In genomic region chr1:31064115-31064514, GRCh38 we compare ENCODE assay signal across 8 cellular contexts. TPM values are rescaled to one million over a fixed set of nuclear protein-coding genes. Genes with fewer than 3 reads are reported as not detected.
A peak's percentile ranks its signal among the peaks of the same experiment; 100 is the strongest.
DNase-seq lines count a peak whose midpoint lies in the region; ATAC-seq and TF ChIP-seq lines count a peak whose summit lies in the region.

No MANE protein-coding gene starts in this region.

- H3K27ac ChIP-seq in right lobe of liver (peak overlapping the region in 2 of 3 donors; percentile 95 to 96), thymus (ENCODE audit: low read depth) (no peak overlapping the region)

- H3K4me3 Mint-ChIP-seq in activated T-cell treated with anti-CD3 and anti-CD28 coated beads, Interleukin-2, amount 50 U/mL, for 24 hours = peak overlapping the region; percentile 98

- H3K36me3 ChIP-seq in right lobe of liver = peaks cover 0 to 3% (median 1%) of the 10 kb centered on the region in 4 donors
- H3K36me3 ChIP-seq in thymus (ENCODE audit: control insufficient read depth, insufficient read depth) = peaks cover 7% of the 10 kb centered on the region

- intact Hi-C loops in right lobe of liver (cut with DNase I) = no loop called here

- H3K9me3 ChIP-seq in right lobe of liver (no peaks in the 10 kb centered on the region), thymus (ENCODE audit: control insufficient read depth) (no peaks in the 10 kb centered on the region)

- no peaks in the 10 kb centered on the region for H3K27me3 Mint-ChIP-seq in activated T-cell treated with anti-CD3 and anti-CD28 coated beads, Interleukin-2, amount 50 U/mL, for 24 hours

- no peak for ATAC-seq in right lobe of liver
- ATAC-seq in GM19397 (IDR thresholded peaks at IDR 0.05; ENCODE audit: unreplicated experiment) = no peak

- no peak for DNase-seq in activated T-cell treated with anti-CD3 and anti-CD28 coated beads, Interleukin-2, amount 50 U/mL, for 24 hours
- DNase-seq in activated T-cell treated with anti-CD3 and anti-CD28 coated beads for 4 hours = no peak
- no peak for DNase-seq in astrocyte of the cerebellum (ENCODE audit: low read depth)
- no peak for DNase-seq in right lobe of liver
- no peak for DNase-seq in DMS53 treated with DMSO at 0.1 percent for 48 hours (lab: John Stamatoyannopoulos, UW; ENCODE audit: unreplicated experiment)
- DNase-seq in hippocampal formation (lab: John Stamatoyannopoulos, UW) = no peak

- peaks cover 53% of the 10 kb centered on the region for H3K36me3 Mint-ChIP-seq in activated T-cell treated with anti-CD3 and anti-CD28 coated beads, Interleukin-2, amount 50 U/mL, for 24 hours (ENCODE audit: low read depth)

- WGBS in right lobe of liver (ENCODE audit: insufficient coverage, low coverage, low lambda C conversion rate, missing lambda C conversion rate) = 2% methylated on average over 6 of the region's 6 CpGs
- 1% methylated on average over 6 of the region's 6 CpGs for WGBS in thymus

- TF ChIP-seq CTCF in astrocyte of the cerebellum (IDR thresholded peaks at IDR 0.05; ENCODE audit: low read depth, low read length, missing control alignments) (no peak), right lobe of liver (IDR thresholded peaks at IDR 0.05) (no peak)

- H3K4me1 ChIP-seq in right lobe of liver (peaks cover 0 to 42% (median 16%) of the 10 kb centered on the region in 4 donors), thymus (ENCODE audit: control insufficient read depth, insufficient read depth, low read length) (peaks cover 11% of the 10 kb centered on the region)

- H3K27me3 ChIP-seq in right lobe of liver (no peaks in the 10 kb centered on the region), thymus (ENCODE audit: control insufficient read depth, insufficient read depth) (no peaks in the 10 kb centered on the region)

- in situ Hi-C loops in astrocyte of the cerebellum (cut with HindIII; ENCODE audit: low sequenced_read_pairs) = loop anchor here (5.0 kb wide), 2 partner anchors 52 to 93 kb away; no protein-coding TSS in a partner anchor

- no peaks in the 10 kb centered on the region for H3K9me3 Mint-ChIP-seq in activated T-cell treated with anti-CD3 and anti-CD28 coated beads, Interleukin-2, amount 50 U/mL, for 24 hours

- peak overlapping the region; percentile 74 for H3K4me3 ChIP-seq in astrocyte of the cerebellum (ENCODE audit: low read depth, low read length)
- H3K4me3 ChIP-seq in right lobe of liver = peak overlapping the region; percentile 77 to 88 (median 80)
- H3K4me3 ChIP-seq in thymus (ENCODE audit: low read length) = peak overlapping the region; percentile 75

- peaks cover 39% of the 10 kb centered on the region for H3K4me1 Mint-ChIP-seq in activated T-cell treated with anti-CD3 and anti-CD28 coated beads, Interleukin-2, amount 50 U/mL, for 24 hours (ENCODE audit: low read depth)

- TF ChIP-seq POLR2A in right lobe of liver (IDR thresholded peaks at IDR 0.05) = no peak

- H3K27ac Mint-ChIP-seq in activated T-cell treated with anti-CD3 and anti-CD28 coated beads, Interleukin-2, amount 50 U/mL, for 24 hours = peak overlapping the region; percentile 99

RNA-seq across cellular contexts. Expression of gene PUM1, which starts 1.4 kb away (rescaled TPM):
- 10 to 100 TPM; 30.9 to 51.6 (median 42.0) TPM for total RNA-seq in right lobe of liver
- 36.3 TPM for polyA plus RNA-seq in thymus
